In the genomic region with DNA sequence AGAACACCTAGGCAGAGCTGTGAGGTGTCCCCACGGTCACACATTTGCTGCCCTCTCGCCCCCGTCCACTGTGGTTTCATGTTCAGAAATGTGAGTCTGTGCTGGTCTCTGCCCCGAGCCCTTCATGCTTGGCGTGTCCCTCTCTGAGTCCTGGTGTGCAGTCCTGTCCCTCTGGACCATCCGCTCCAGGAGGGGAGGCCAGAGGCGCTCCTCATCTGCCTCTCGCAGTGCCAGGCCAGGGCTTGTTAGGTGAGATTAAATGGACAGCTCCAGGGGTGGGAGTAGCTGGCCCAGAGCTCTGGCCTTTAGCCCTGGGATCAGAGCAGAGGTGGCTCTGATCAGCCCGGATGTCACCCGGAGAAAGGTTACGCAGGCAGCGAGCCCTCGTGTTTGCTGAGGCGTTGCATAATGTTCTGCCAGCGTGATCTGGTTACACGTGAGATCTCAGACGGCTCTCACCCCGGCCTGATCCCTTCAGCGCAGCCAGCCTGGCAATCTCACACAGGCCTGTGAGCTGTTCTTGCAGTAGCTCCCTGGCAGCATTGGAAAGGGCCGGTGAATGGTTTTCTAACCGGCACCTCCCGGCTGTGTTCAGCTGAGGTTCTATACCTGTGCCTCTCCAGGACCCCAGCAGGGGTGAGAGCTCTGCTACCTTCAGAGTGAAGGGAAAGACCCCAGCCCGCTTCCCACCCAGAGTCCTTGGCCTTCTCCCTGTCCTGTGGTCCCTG, we compare ENCODE assay signal across 12 cellular contexts. TPM values are rescaled to one million over a fixed set of nuclear protein-coding genes. Genes with fewer than 3 reads are reported as not detected.
DNase-seq lines count a peak whose midpoint lies in the region; ATAC-seq and TF ChIP-seq lines count a peak whose summit lies in the region.
"Had no signal": no experiment of that assay in that cellular context is flagged by ENCODE, and none has a peak within 500 bp of the region (broad histone marks: within the 10 kb centered on the region; RNA-seq: fewer than 3 reads in every experiment).

No MANE protein-coding gene starts in this region.

- H3K4me3 ChIP-seq in hepatocyte, result no peak overlapping the region
- H3K4me3 ChIP-seq: A549, skin epidermis had no signal

- no peaks in the 10 kb centered on the region for H3K9me3 Mint-ChIP-seq in T-helper 2 cell treated with Interferon-gamma antibody and Interleukin-4, amounts not matched to agents 5 μg/mL and 100 μg/mL, for 36 hours
- H3K9me3 Mint-ChIP-seq in T-cell, result no peaks in the 10 kb centered on the region
- no peaks in the 10 kb centered on the region for H3K9me3 Mint-ChIP-seq in stimulated activated effector memory CD8-positive, alpha-beta T cell treated with anti-CD3 and anti-CD28 coated beads, Interleukin-12 subunit alpha, Interleukin-12 subunit beta, amount 100 ng/mL, for 72 hours
- H3K9me3 Mint-ChIP-seq: activated B cell treated with CpG ODN at 0.5 μM for 24 hours had no signal

- no peak overlapping the region for H3K4me3 Mint-ChIP-seq in T-helper 2 cell treated with Interferon-gamma antibody and Interleukin-4, amounts not matched to agents 5 μg/mL and 100 μg/mL, for 36 hours
- H3K4me3 Mint-ChIP-seq in T-cell, result peak overlapping the region in 1 of 3 donors; percentile 44
- no peak overlapping the region for H3K4me3 Mint-ChIP-seq in stimulated activated effector memory CD8-positive, alpha-beta T cell treated with anti-CD3 and anti-CD28 coated beads, Interleukin-12 subunit alpha, Interleukin-12 subunit beta, amount 100 ng/mL, for 72 hours
- H3K4me3 Mint-ChIP-seq: activated B cell treated with CpG ODN at 0.5 μM for 24 hours had no signal

- no peaks in the 10 kb centered on the region for H3K36me3 ChIP-seq in hepatocyte (replicated peaks; ENCODE audit: insufficient read depth, low read depth)

- no peaks in the 10 kb centered on the region for H3K9me3 ChIP-seq in hepatocyte (ENCODE audit: low read depth)
- H3K9me3 ChIP-seq: A549 had no signal

- TF ChIP-seq POLR2A in GM18505 (IDR thresholded peaks at IDR 0.05; ENCODE audit: borderline replicate concordance, extremely low read depth, insufficient read depth, insufficient read length), result no peak

- peaks cover 49% of the 10 kb centered on the region for H3K36me3 Mint-ChIP-seq in T-helper 2 cell treated with Interferon-gamma antibody and Interleukin-4, amounts not matched to agents 5 μg/mL and 100 μg/mL, for 36 hours (ENCODE audit: low read depth)
- peaks cover 33% of the 10 kb centered on the region for H3K36me3 Mint-ChIP-seq in T-cell
- H3K36me3 Mint-ChIP-seq in stimulated activated effector memory CD8-positive, alpha-beta T cell treated with anti-CD3 and anti-CD28 coated beads, Interleukin-12 subunit alpha, Interleukin-12 subunit beta, amount 100 ng/mL, for 72 hours, result peaks cover 61% of the 10 kb centered on the region

- no peaks in the 10 kb centered on the region for H4K20me1 ChIP-seq in hepatocyte (ENCODE audit: insufficient read depth, poor library complexity, severe bottlenecking)

- no peaks in the 10 kb centered on the region for H3K9me2 ChIP-seq in hepatocyte (replicated peaks; ENCODE audit: insufficient read depth)

- H3K27me3 Mint-ChIP-seq in T-helper 2 cell treated with Interferon-gamma antibody and Interleukin-4, amounts not matched to agents 5 μg/mL and 100 μg/mL, for 36 hours (ENCODE audit: low read depth), result no peaks in the 10 kb centered on the region
- no peaks in the 10 kb centered on the region for H3K27me3 Mint-ChIP-seq in T-cell
- H3K27me3 Mint-ChIP-seq: activated B cell treated with CpG ODN at 0.5 μM for 24 hours had no signal

- CTCF ChIA-PET in T-cell (lab: Charles Lee), result interaction anchor here in 1 of 2 donors (0.6 kb wide), 1 partner anchor 126 kb away, joined by 4 read pairs; no protein-coding TSS in a partner anchor

- ATAC-seq in T-cell (replicated peaks in 1 of 4) (peak in 3 of 4 experiments; percentile 16 to 25 (median 24)), HG02973 (IDR thresholded peaks at IDR 0.05; ENCODE audit: unreplicated experiment) (no peak), GM18505 (IDR thresholded peaks at IDR 0.05; ENCODE audit: unreplicated experiment) (no peak)
- no peak for ATAC-seq in stimulated activated effector memory CD8-positive, alpha-beta T cell treated with anti-CD3 and anti-CD28 coated beads, Interleukin-12 subunit alpha, Interleukin-12 subunit beta, amount 100 ng/mL, for 72 hours

- H3K79me2 ChIP-seq in hepatocyte, result peaks cover 48% of the 10 kb centered on the region

- peaks cover 39% of the 10 kb centered on the region for H3K4me1 ChIP-seq in hepatocyte (ENCODE audit: insufficient read depth)

- H2AFZ ChIP-seq in hepatocyte, result no peak overlapping the region

- H3K4me1 Mint-ChIP-seq in T-helper 2 cell treated with Interferon-gamma antibody and Interleukin-4, amounts not matched to agents 5 μg/mL and 100 μg/mL, for 36 hours (ENCODE audit: low read depth), result peaks cover 29% of the 10 kb centered on the region
- peaks cover 49 to 66% (median 61%) of the 10 kb centered on the region in 3 donors for H3K4me1 Mint-ChIP-seq in T-cell
- H3K4me1 Mint-ChIP-seq in stimulated activated effector memory CD8-positive, alpha-beta T cell treated with anti-CD3 and anti-CD28 coated beads, Interleukin-12 subunit alpha, Interleukin-12 subunit beta, amount 100 ng/mL, for 72 hours, result peaks cover 35% of the 10 kb centered on the region

- peak overlapping the region; percentile 65 for H3K27ac Mint-ChIP-seq in T-helper 2 cell treated with Interferon-gamma antibody and Interleukin-4, amounts not matched to agents 5 μg/mL and 100 μg/mL, for 36 hours
- peak overlapping the region; percentile 79 to 87 for H3K27ac Mint-ChIP-seq in T-cell
- H3K27ac Mint-ChIP-seq in stimulated activated effector memory CD8-positive, alpha-beta T cell treated with anti-CD3 and anti-CD28 coated beads, Interleukin-12 subunit alpha, Interleukin-12 subunit beta, amount 100 ng/mL, for 72 hours, result peak overlapping the region; percentile 84
- H3K27ac Mint-ChIP-seq: activated B cell treated with CpG ODN at 0.5 μM for 24 hours had no signal

- no peak overlapping the region for H3K4me2 ChIP-seq in hepatocyte
- H3K4me2 ChIP-seq: A549 had no signal

- POLR2A ChIA-PET in T-cell (lab: Charles Lee), result no interaction called here

- no peak for DNase-seq in T-helper 2 cell treated with Interferon-gamma antibody and Interleukin-4, amounts not matched to agents 5 μg/mL and 100 μg/mL, for 36 hours (ENCODE audit: low spot score)
- DNase-seq in T-helper 2 cell (no peak), T-cell (peak in 1 of 34 experiments; percentile 25), hepatocyte (ENCODE audit: low spot score) (peak; percentile 56), GM03348 (ENCODE audit: low spot score) (no peak)
- DNase-seq in stimulated activated effector memory CD8-positive, alpha-beta T cell treated with anti-CD3 and anti-CD28 coated beads, Interleukin-12 subunit alpha, Interleukin-12 subunit beta, amount 100 ng/mL, for 72 hours (ENCODE audit: low spot score in 2 of 2), result no peak
- DNase-seq: activated B cell treated with CpG ODN at 0.5 μM for 24 hours had no signal

- no peaks in the 10 kb centered on the region for H3K27me3 ChIP-seq in hepatocyte

- peak overlapping the region; percentile 82 for H3K27ac ChIP-seq in hepatocyte
- H3K27ac ChIP-seq: A549, HL-60 had no signal

- 92% methylated on average over 23 of the region's 23 CpGs for WGBS in hepatocyte (ENCODE audit: low lambda C conversion rate, missing lambda C conversion rate)

- no peak for TF ChIP-seq CTCF in hepatocyte (IDR thresholded peaks at IDR 0.05; ENCODE audit: poor library complexity)

RNA-seq across cellular contexts. Expression of a gene that starts 24.5 kb away (rescaled TPM):
- 10 to 100 TPM; 60.2 to 91.7 (median 79.2) TPM for total RNA-seq in T-cell
- 29.4 and 36.5 TPM in 2 replicates for total RNA-seq in hepatocyte
- 68.1 and 81.7 TPM in 2 replicates for polyA plus RNA-seq in hepatocyte

RNA-seq across cellular contexts. Expression of a gene that starts 35.0 kb away (rescaled TPM):
- total RNA-seq in T-cell (10 to 100 TPM; 11.8 to 21.0 (median 17.3) TPM), hepatocyte (52.4 and 62.3 TPM in 2 replicates)
- 40.1 and 51.0 TPM in 2 replicates for polyA plus RNA-seq in hepatocyte

RNA-seq across cellular contexts. Expression of a gene that starts 35.9 kb away (rescaled TPM):
- total RNA-seq in T-cell, result 10 to 100 TPM; 11.6 to 14.9 (median 13.8) TPM
- total RNA-seq in hepatocyte, result 9.6 and 10.3 TPM in 2 replicates
- 7.0 and 8.0 TPM in 2 replicates for polyA plus RNA-seq in hepatocyte

RNA-seq across cellular contexts. Expression of a gene that starts 46.2 kb away (rescaled TPM):
- total RNA-seq in T-cell, result not detected
- 5.3 and 14.3 TPM in 2 replicates for total RNA-seq in hepatocyte
- polyA plus RNA-seq in hepatocyte, result 5.6 and 12.8 TPM in 2 replicates
- total RNA-seq: activated B cell treated with CpG ODN at 0.5 μM for 24 hours had no signal

RNA-seq across cellular contexts. Expression of a gene that starts 57.0 kb away (rescaled TPM):
- total RNA-seq in T-cell, result 10 to 100 TPM; 50.0 to 85.9 (median 81.4) TPM
- total RNA-seq in hepatocyte, result 88.1 and 102 TPM in 2 replicates
- 86.6 and 92.6 TPM in 2 replicates for polyA plus RNA-seq in hepatocyte

Comparison
In these comparisons a context has a peak if more than half of its experiments do, and no peak if none do; other contexts are left out.
1. ATAC-seq: peak in T-cell (3 of 4); none in stimulated activated effector memory CD8-positive, alpha-beta T cell treated with anti-CD3 and anti-CD28 coated beads, Interleukin-12 subunit alpha, Interleukin-12 subunit beta, amount 100 ng/mL, for 72 hours (single experiment), HG02973 (single experiment) and GM18505 (single experiment).
2. Peak in every context shown above with its lines, with median percentiles within 50 percentile points of each other: H3K27ac Mint-ChIP-seq.